ENCODE assay signal across 8 cellular contexts in the genomic region with DNA sequence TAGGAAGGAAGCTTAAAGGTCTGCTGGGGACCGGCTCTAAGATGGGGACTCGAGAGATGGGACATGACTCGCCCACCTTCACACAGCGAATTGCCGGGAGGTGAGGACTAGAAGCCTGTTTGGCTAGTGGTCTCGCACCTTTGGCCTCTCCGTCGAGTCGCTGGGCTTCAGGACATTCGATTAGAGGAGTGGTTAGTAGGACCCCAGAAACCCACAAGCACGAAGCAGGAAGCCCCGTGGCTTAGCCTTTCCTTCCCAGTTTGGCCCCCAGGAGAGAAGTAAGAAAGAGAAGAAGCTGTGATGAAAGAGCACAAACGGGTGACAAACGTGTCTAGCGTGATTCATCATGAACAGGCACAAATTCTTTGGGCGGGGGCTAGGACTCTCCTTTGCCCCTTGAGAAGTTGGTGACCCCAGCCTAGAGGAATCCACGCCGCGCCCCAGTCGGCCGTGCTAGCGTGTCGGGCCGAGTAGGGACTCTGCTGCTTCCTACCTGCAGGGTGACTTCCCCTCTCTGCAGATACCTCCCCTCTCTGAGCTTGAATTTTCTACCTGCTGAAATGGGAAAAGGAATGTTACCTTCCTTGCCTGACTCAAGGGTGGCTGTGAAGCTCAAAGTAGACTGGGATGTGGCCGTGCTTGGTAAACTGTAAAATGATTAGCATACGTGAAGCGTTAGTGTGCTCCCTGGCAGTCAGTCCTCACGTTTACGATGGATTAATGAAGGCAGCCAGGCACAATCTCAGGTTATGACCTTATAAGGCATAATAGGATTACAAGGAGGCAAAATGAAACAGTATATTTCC. TPM values are rescaled to one million over a fixed set of nuclear protein-coding genes. Genes with fewer than 3 reads are reported as not detected.
DNase-seq lines count a peak whose midpoint lies in the region; ATAC-seq and TF ChIP-seq lines count a peak whose summit lies in the region.

No MANE protein-coding gene starts in this region.

- ATAC-seq in HG03521 (IDR thresholded peaks at IDR 0.05; ENCODE audit: unreplicated experiment) (no peak), GM18861 (IDR thresholded peaks at IDR 0.05; ENCODE audit: unreplicated experiment) (no peak)

- no peak for DNase-seq in T-helper 2 cell treated with Interferon-gamma antibody and Interleukin-4, amounts not matched to agents 5 μg/mL and 100 μg/mL, for 36 hours (ENCODE audit: low spot score)
- no peak for DNase-seq in T-helper 2 cell
- peak; percentile 61 for DNase-seq in NCI-H460 (ENCODE audit: extremely low read depth, low read depth)
- no peak for DNase-seq in activated T-helper 2 cell treated with anti-CD3 and anti-CD28 coated beads, Interferon-gamma antibody, Interleukin-2, Interleukin-4, amounts not matched to agents 10 μg/mL and 5 μg/mL and 100 μg/mL, durations not matched to agents 14 hours and 24 hours and 36 hours (ENCODE audit: low spot score)
- DNase-seq in globus pallidus (ENCODE audit: low spot score): peak; percentile 14
- no peak for DNase-seq in osteocyte (ENCODE audit: extremely low spot score, unreplicated experiment)

- intact Hi-C loops in activated T-helper 2 cell treated with anti-CD3 and anti-CD28 coated beads, Interferon-gamma antibody, Interleukin-2, Interleukin-4, amounts not matched to agents 10 μg/mL and 5 μg/mL and 100 μg/mL, durations not matched to agents 14 hours and 24 hours and 36 hours (cut with micrococcal nuclease): loop anchor here (1.0 to 10.0 kb wide), 4 partner anchors 8 to 441 kb away; partner anchors contain the start of gene AMPD3

- no peak for TF ChIP-seq CTCF in osteocyte (IDR thresholded peaks at IDR 0.05)

- H3K9me3 Mint-ChIP-seq in T-helper 2 cell treated with Interferon-gamma antibody and Interleukin-4, amounts not matched to agents 5 μg/mL and 100 μg/mL, for 36 hours: no peaks in the 10 kb centered on the region
- H3K9me3 Mint-ChIP-seq in activated T-helper 2 cell treated with anti-CD3 and anti-CD28 coated beads, Interferon-gamma antibody, Interleukin-2, Interleukin-4, amounts not matched to agents 10 μg/mL and 5 μg/mL and 100 μg/mL, durations not matched to agents 14 hours and 24 hours and 36 hours: no peaks in the 10 kb centered on the region
- H3K9me3 Mint-ChIP-seq in osteocyte (ENCODE audit: unreplicated experiment): no peaks in the 10 kb centered on the region

- H3K36me3 Mint-ChIP-seq in T-helper 2 cell treated with Interferon-gamma antibody and Interleukin-4, amounts not matched to agents 5 μg/mL and 100 μg/mL, for 36 hours (ENCODE audit: low read depth): peaks cover 3% of the 10 kb centered on the region
- peaks cover 3% of the 10 kb centered on the region for H3K36me3 Mint-ChIP-seq in activated T-helper 2 cell treated with anti-CD3 and anti-CD28 coated beads, Interferon-gamma antibody, Interleukin-2, Interleukin-4, amounts not matched to agents 10 μg/mL and 5 μg/mL and 100 μg/mL, durations not matched to agents 14 hours and 24 hours and 36 hours (ENCODE audit: low read depth)
- H3K36me3 Mint-ChIP-seq in osteocyte (ENCODE audit: unreplicated experiment): peaks cover 32% of the 10 kb centered on the region

- peaks cover 41% of the 10 kb centered on the region for H3K4me1 Mint-ChIP-seq in T-helper 2 cell treated with Interferon-gamma antibody and Interleukin-4, amounts not matched to agents 5 μg/mL and 100 μg/mL, for 36 hours (ENCODE audit: low read depth)
- peaks cover 43% of the 10 kb centered on the region for H3K4me1 Mint-ChIP-seq in activated T-helper 2 cell treated with anti-CD3 and anti-CD28 coated beads, Interferon-gamma antibody, Interleukin-2, Interleukin-4, amounts not matched to agents 10 μg/mL and 5 μg/mL and 100 μg/mL, durations not matched to agents 14 hours and 24 hours and 36 hours (ENCODE audit: low read depth)
- peaks cover 35% of the 10 kb centered on the region for H3K4me1 Mint-ChIP-seq in osteocyte (ENCODE audit: unreplicated experiment)

- H3K27ac Mint-ChIP-seq in T-helper 2 cell treated with Interferon-gamma antibody and Interleukin-4, amounts not matched to agents 5 μg/mL and 100 μg/mL, for 36 hours: no peak overlapping the region
- no peak overlapping the region for H3K27ac Mint-ChIP-seq in activated T-helper 2 cell treated with anti-CD3 and anti-CD28 coated beads, Interferon-gamma antibody, Interleukin-2, Interleukin-4, amounts not matched to agents 10 μg/mL and 5 μg/mL and 100 μg/mL, durations not matched to agents 14 hours and 24 hours and 36 hours
- H3K27ac Mint-ChIP-seq in osteocyte (ENCODE audit: unreplicated experiment): peak overlapping the region; percentile 100

- peak overlapping the region; percentile 99 for H3K4me3 Mint-ChIP-seq in T-helper 2 cell treated with Interferon-gamma antibody and Interleukin-4, amounts not matched to agents 5 μg/mL and 100 μg/mL, for 36 hours
- H3K4me3 Mint-ChIP-seq in activated T-helper 2 cell treated with anti-CD3 and anti-CD28 coated beads, Interferon-gamma antibody, Interleukin-2, Interleukin-4, amounts not matched to agents 10 μg/mL and 5 μg/mL and 100 μg/mL, durations not matched to agents 14 hours and 24 hours and 36 hours (ENCODE audit: low read depth): peak overlapping the region; percentile 89
- peak overlapping the region; percentile 99 for H3K4me3 Mint-ChIP-seq in osteocyte (ENCODE audit: unreplicated experiment)

- peaks cover 78% of the 10 kb centered on the region for H3K27me3 Mint-ChIP-seq in T-helper 2 cell treated with Interferon-gamma antibody and Interleukin-4, amounts not matched to agents 5 μg/mL and 100 μg/mL, for 36 hours (ENCODE audit: low read depth)
- peaks cover 71% of the 10 kb centered on the region for H3K27me3 Mint-ChIP-seq in activated T-helper 2 cell treated with anti-CD3 and anti-CD28 coated beads, Interferon-gamma antibody, Interleukin-2, Interleukin-4, amounts not matched to agents 10 μg/mL and 5 μg/mL and 100 μg/mL, durations not matched to agents 14 hours and 24 hours and 36 hours (ENCODE audit: low read depth)
- no peaks in the 10 kb centered on the region for H3K27me3 Mint-ChIP-seq in osteocyte (ENCODE audit: unreplicated experiment)

RNA-seq across cellular contexts. Expression of gene ADM, which starts 1.1 kb away (rescaled TPM):
- 7.0 and 8.5 TPM in 2 replicates for total RNA-seq in NCI-H460 (2014; rRNA removed; shearing (Covaris generic))
- 27.2 and 35.6 TPM in 2 replicates for polyA plus RNA-seq in NCI-H460 (2014; cell fraction: nucleus; rRNA removed)
- 2.3 and 3.5 TPM in 2 replicates for total RNA-seq in activated T-helper 2 cell treated with anti-CD3 and anti-CD28 coated beads, Interferon-gamma antibody, Interleukin-2, Interleukin-4, amounts not matched to agents 10 μg/mL and 5 μg/mL and 100 μg/mL, durations not matched to agents 14 hours and 24 hours and 36 hours
- total RNA-seq in osteocyte: 239 and 244 TPM in 2 replicates

RNA-seq across cellular contexts. Expression of gene SBF2, which starts 9.7 kb away (rescaled TPM):
- total RNA-seq in NCI-H460 (2014; rRNA removed; shearing (Covaris generic)): 25.7 and 27.2 TPM in 2 replicates
- 13.7 and 17.0 TPM in 2 replicates for polyA plus RNA-seq in NCI-H460 (2014; cell fraction: nucleus; rRNA removed)
- 4.2 and 4.9 TPM in 2 replicates for total RNA-seq in activated T-helper 2 cell treated with anti-CD3 and anti-CD28 coated beads, Interferon-gamma antibody, Interleukin-2, Interleukin-4, amounts not matched to agents 10 μg/mL and 5 μg/mL and 100 μg/mL, durations not matched to agents 14 hours and 24 hours and 36 hours
- total RNA-seq in osteocyte: 65.2 and 80.0 TPM in 2 replicates

Comparison
In these comparisons a context has a peak if more than half of its experiments do, and no peak if none do; other contexts are left out.
1. DNase-seq: peak in NCI-H460 (single experiment) and globus pallidus (single experiment); none in T-helper 2 cell treated with Interferon-gamma antibody and Interleukin-4, amounts not matched to agents 5 μg/mL and 100 μg/mL, for 36 hours (single experiment), T-helper 2 cell (0 of 5), activated T-helper 2 cell treated with anti-CD3 and anti-CD28 coated beads, Interferon-gamma antibody, Interleukin-2, Interleukin-4, amounts not matched to agents 10 μg/mL and 5 μg/mL and 100 μg/mL, durations not matched to agents 14 hours and 24 hours and 36 hours (single experiment) and osteocyte (single experiment).
2. RNA of gene ADM, which starts 1.1 kb away (total RNA-seq): 239 to 244 TPM in osteocyte; 7.0 to 8.5 TPM in NCI-H460 and 2.3 to 3.5 TPM in activated T-helper 2 cell treated with anti-CD3 and anti-CD28 coated beads, Interferon-gamma antibody, Interleukin-2, Interleukin-4, amounts not matched to agents 10 μg/mL and 5 μg/mL and 100 μg/mL, durations not matched to agents 14 hours and 24 hours and 36 hours; every median in the first group is over 10 times any median in the second.
3. Peak in every context shown above with its lines, with median percentiles within 50 percentile points of each other: H3K4me3 Mint-ChIP-seq.